ENCODE assay signal across 17 cellular contexts in the genomic region with DNA sequence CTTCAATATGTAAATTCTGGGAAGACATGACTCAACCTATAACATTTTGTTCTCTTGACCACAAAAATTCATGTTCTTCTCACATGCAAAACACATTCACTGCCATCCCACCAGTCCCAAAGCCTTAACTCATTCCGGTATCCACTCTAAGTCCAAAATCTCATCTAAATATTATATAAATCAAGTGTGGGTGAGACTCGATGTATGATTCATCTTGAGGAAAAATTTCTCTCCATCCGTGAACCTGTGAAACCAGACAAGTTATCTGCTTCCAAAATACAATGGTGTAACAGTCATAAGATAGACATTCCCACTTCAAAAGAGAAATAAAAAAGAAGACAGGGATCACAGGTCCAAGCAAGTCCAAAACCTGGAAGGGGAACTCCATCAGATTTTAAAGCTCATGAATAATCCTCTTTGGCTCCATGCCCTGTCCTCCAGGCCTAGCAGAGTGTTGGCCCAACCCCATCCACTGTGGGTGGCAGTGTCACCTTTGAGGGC.
DNase-seq lines count a peak whose midpoint lies in the region; ATAC-seq, FAIRE-seq and TF ChIP-seq lines count a peak whose summit lies in the region.
"Had no signal": no experiment of that assay in that cellular context is flagged by ENCODE, and none has a peak within 500 bp of the region (broad histone marks: within the 10 kb centered on the region; RNA-seq: fewer than 3 reads in every experiment).

No MANE protein-coding gene starts in this region.

- in situ Hi-C loops in IMR-90 (cut with MboI; ENCODE audit: low sequenced_read_pairs), result no loop called here
- in situ Hi-C loops in mammary epithelial cell (cut with MboI; ENCODE audit: low sequenced_read_pairs in 2 of 2), result no loop called here
- in situ Hi-C loops in transverse colon (cut with MboI; ENCODE audit: low pct_ligation_motif_present in 1 of 4, low pct_unique_long_range_greater_than_20kb in 1 of 4, low sequenced_read_pairs in 3 of 4), result no loop called here

- TF ChIP-seq CTCF in AG04450 (IDR thresholded peaks at IDR 0.05; ENCODE audit: low read depth, low read length), result no peak
- TF ChIP-seq CTCF in IMR-90 (conservative IDR thresholded peaks at IDR 0.05; ENCODE audit: low read depth, low read length), result no peak
- no peak for TF ChIP-seq CTCF in mammary epithelial cell (conservative IDR thresholded peaks at IDR 0.05 in 1 of 2, IDR thresholded peaks at IDR 0.05 in 1 of 2; ENCODE audit: extremely low read depth in 1 of 2, insufficient read depth in 1 of 2, low read depth in 1 of 2, low read length in 2 of 2)
- peak in 1 of 3 experiments; percentile 17 for TF ChIP-seq CTCF in keratinocyte (optimal IDR thresholded peaks at IDR 0.05 in 1 of 3, IDR thresholded peaks at IDR 0.05 in 1 of 3, conservative IDR thresholded peaks at IDR 0.05 in 1 of 3; ENCODE audit: extremely low read depth in 1 of 3, insufficient read depth in 2 of 3, low read length in 3 of 3)
- no peak for TF ChIP-seq CTCF in transverse colon (IDR thresholded peaks at IDR 0.05)

- DNase-seq in AG04450 (ENCODE audit: low read depth, low spot score) (peak; percentile 71), IMR-90 (peak; percentile 81), mammary epithelial cell (peak; percentile 99), keratinocyte (ENCODE audit: low read depth, low spot score) (peak; percentile 93), transverse colon (no peak), NCI-H1092 (lab: John Stamatoyannopoulos, UW) (no peak), Ammon's horn (ENCODE audit: low spot score) (no peak)
- DNase-seq in stimulated activated naive CD8-positive, alpha-beta T cell treated with anti-CD3 and anti-CD28 coated beads, Interleukin-15, Interleukin-2, amounts not matched to agents 100 U/mL and 50 U/mL, for 24 hours, result no peak
- DNase-seq: activated CD8-positive, alpha-beta T cell treated with anti-CD3 and anti-CD28 coated beads, Interleukin-2, amount 10 ng/mL, durations not matched to agents 7 days and 5 days; erythroblast; KG1; NCI-H187; NCI-H774; Right ventricle myocardium superior; stimulated activated CD4-positive, alpha-beta T cell treated with anti-CD3 and anti-CD28 coated beads, Interleukin-15, amount 100 ng/mL, for 24 hours; trophoblast cell had no signal

- H3K4me2 ChIP-seq in IMR-90 (ENCODE audit: low read depth, low read length), result no peak overlapping the region
- peak overlapping the region; percentile 41 for H3K4me2 ChIP-seq in mammary epithelial cell (ENCODE audit: insufficient read depth, low read depth, low read length)
- H3K4me2 ChIP-seq in keratinocyte (ENCODE audit: control insufficient read depth, extremely low read depth, insufficient read depth, low read depth, low read length), result peak overlapping the region; percentile 4

- no peak overlapping the region for H2AK9ac ChIP-seq in IMR-90 (replicated peaks; ENCODE audit: low read depth, low read length, poor library complexity)

- H3K9ac ChIP-seq in IMR-90 (ENCODE audit: low read depth, low read length), result no peak overlapping the region
- H3K9ac ChIP-seq in mammary epithelial cell (ENCODE audit: insufficient read depth, low read length), result no peak overlapping the region
- no peak overlapping the region for H3K9ac ChIP-seq in keratinocyte (ENCODE audit: control insufficient read depth, extremely low read depth, insufficient read depth, low read length)

- no peak overlapping the region for H4K5ac ChIP-seq in IMR-90 (ENCODE audit: low read depth, low read length)

- BruUV-seq in IMR-90 (replicated peaks; lab: Mats Ljungman, UMichigan) (no TSS peak), mammary epithelial cell (replicated peaks; lab: Mats Ljungman, UMichigan) (no TSS peak)

- TF ChIP-seq POLR2A in IMR-90 (IDR thresholded peaks at IDR 0.05; ENCODE audit: low read depth, low read length) (no peak), transverse colon (IDR thresholded peaks at IDR 0.05) (no peak)

- no peak overlapping the region for H2AK5ac ChIP-seq in IMR-90 (ENCODE audit: low read depth, low read length)

- no peak overlapping the region for H2AFZ ChIP-seq in IMR-90 (replicated peaks; ENCODE audit: low read length, poor library complexity)
- peak overlapping the region; percentile 27 for H2AFZ ChIP-seq in mammary epithelial cell (ENCODE audit: low read depth, low read length)
- H2AFZ ChIP-seq in keratinocyte (ENCODE audit: control insufficient read depth, low read length), result no peak overlapping the region

- POLR2A ChIA-PET in AG04450 (lab: Yijun Ruan, JAX) (interaction anchor here (0.5 kb wide), 1 partner anchor 337 kb away, joined by 4 read pairs; the partner anchor contains the start of gene GEN1), IMR-90 (lab: Charles Lee; ENCODE audit: unreplicated experiment) (no interaction called here)

- no peaks in the 10 kb centered on the region for H4K20me1 ChIP-seq in IMR-90 (ENCODE audit: insufficient read depth, low read length)
- no peaks in the 10 kb centered on the region for H4K20me1 ChIP-seq in mammary epithelial cell (ENCODE audit: insufficient read depth, low read length)
- no peaks in the 10 kb centered on the region for H4K20me1 ChIP-seq in keratinocyte (ENCODE audit: control insufficient read depth, extremely low read depth, insufficient read depth, low read length)

- no peak overlapping the region for H3K56ac ChIP-seq in IMR-90 (ENCODE audit: extremely low read depth, insufficient read depth, low read length)

- H3K36me3 ChIP-seq in IMR-90 (ENCODE audit: control insufficient read depth, insufficient read depth, low read length) (no peaks in the 10 kb centered on the region), mammary epithelial cell (ENCODE audit: insufficient read depth, low read length) (no peaks in the 10 kb centered on the region), keratinocyte (ENCODE audit: control insufficient read depth in 2 of 2, extremely low read depth in 1 of 2, insufficient read depth in 2 of 2, low read length in 2 of 2) (no peaks in the 10 kb centered on the region), transverse colon (no peaks in the 10 kb centered on the region)

- H3K9me3 ChIP-seq in AG04450 (ENCODE audit: control insufficient read depth, insufficient read depth, low read length), result no peaks in the 10 kb centered on the region
- H3K9me3 ChIP-seq in IMR-90 (ENCODE audit: control insufficient read depth, insufficient read depth, low read length), result no peaks in the 10 kb centered on the region
- H3K9me3 ChIP-seq in mammary epithelial cell (replicated peaks; ENCODE audit: insufficient read depth, low read length), result no peaks in the 10 kb centered on the region
- no peaks in the 10 kb centered on the region for H3K9me3 ChIP-seq in keratinocyte (ENCODE audit: control insufficient read depth, low read depth, low read length)
- no peaks in the 10 kb centered on the region for H3K9me3 ChIP-seq in transverse colon

- H3K23ac ChIP-seq in IMR-90 (ENCODE audit: low read depth, low read length), result no peak overlapping the region

- no CpG with 5 or more reads among the region's 3 CpGs for WGBS in IMR-90 (ENCODE audit: extremely low coverage in 2 of 2, insufficient read length in 1 of 2), 2 experiments
- WGBS in mammary epithelial cell (ENCODE audit: low coverage, missing lambda C conversion rate), result 2% methylated on average over 3 of the region's 3 CpGs
- 84 to 85% methylated on average over 3 of the region's 3 CpGs for WGBS in transverse colon (ENCODE audit: low coverage in 1 of 2), 2 donors

- no peak for TF ChIP-seq RAD21 in IMR-90 (IDR thresholded peaks at IDR 0.05; ENCODE audit: low read length)

- no peak overlapping the region for H2BK20ac ChIP-seq in IMR-90 (ENCODE audit: low read depth, low read length)

- dilution Hi-C loops in IMR-90 (cut with HindIII; ENCODE audit: low sequenced_read_pairs, unreplicated experiment) (no loop called here), mammary epithelial cell (cut with HindIII; ENCODE audit: low sequenced_read_pairs) (no loop called here), keratinocyte (cut with MboI; ENCODE audit: extremely low pct_ligation_motif_present, low sequenced_read_pairs) (no loop called here)

- H3K79me2 ChIP-seq in mammary epithelial cell (ENCODE audit: insufficient read depth, low read length), result no peaks in the 10 kb centered on the region
- H3K79me2 ChIP-seq in keratinocyte (ENCODE audit: control insufficient read depth, insufficient read depth, low read length), result no peaks in the 10 kb centered on the region

- intact Hi-C loops in IMR-90 (cut with micrococcal nuclease) (no loop called here), mammary epithelial cell (cut with micrococcal nuclease) (loop anchor here (1.0 to 2.0 kb wide), 2 partner anchors 12 to 114 kb away; no protein-coding TSS in a partner anchor), transverse colon (cut with DNase I; ENCODE audit: low total_unique reads) (no loop called here)

- no peak overlapping the region for H2BK5ac ChIP-seq in IMR-90 (ENCODE audit: low read depth, low read length, poor library complexity, severe bottlenecking)

- H3K27ac ChIP-seq in AG04450 (ENCODE audit: low read depth, low read length) (peak overlapping the region; percentile 71), IMR-90 (ENCODE audit: insufficient read depth, low read length) (no peak overlapping the region), mammary epithelial cell (ENCODE audit: insufficient read depth, low read depth, low read length) (peak overlapping the region; percentile 89), keratinocyte (ENCODE audit: control insufficient read depth, insufficient read depth, low read length) (peak overlapping the region; percentile 72), transverse colon (no peak overlapping the region)

- no peak overlapping the region for H3K18ac ChIP-seq in IMR-90 (ENCODE audit: low read depth, low read length)

- no peak overlapping the region for H3K14ac ChIP-seq in IMR-90 (replicated peaks; ENCODE audit: low read depth, low read length)

- TF ChIP-seq EP300 in transverse colon (IDR thresholded peaks at IDR 0.05; ENCODE audit: low read depth), result no peak

- H4K91ac ChIP-seq in IMR-90 (ENCODE audit: insufficient read depth, low read depth, low read length), result no peak overlapping the region

- H4K8ac ChIP-seq in IMR-90 (ENCODE audit: low read depth in 2 of 2, low read length in 2 of 2), result no peak overlapping the region

- H3K4me3 ChIP-seq in AG04450 (ENCODE audit: low read depth, low read length), result no peak overlapping the region
- H3K4me3 ChIP-seq in IMR-90 (ENCODE audit: insufficient read depth, low read depth, low read length), result no peak overlapping the region
- H3K4me3 ChIP-seq in mammary epithelial cell (replicated peaks in 1 of 3; ENCODE audit: insufficient read depth in 1 of 3, low read depth in 2 of 3, low read length in 3 of 3), result no peak overlapping the region
- no peak overlapping the region for H3K4me3 ChIP-seq in keratinocyte (ENCODE audit: control insufficient read depth in 2 of 3, extremely low read depth in 1 of 3, insufficient read depth in 2 of 3, low read depth in 1 of 3, low read length in 3 of 3)
- no peak overlapping the region for H3K4me3 ChIP-seq in transverse colon

- H3K9me1 ChIP-seq in IMR-90 (ENCODE audit: insufficient read depth, low read length) (no peaks in the 10 kb centered on the region), keratinocyte (ENCODE audit: control insufficient read depth, extremely low read depth, insufficient read depth, low read length) (no peaks in the 10 kb centered on the region)

- peak; percentile 94 for FAIRE-seq in keratinocyte (lab: Jason Lieb, UNC)
- FAIRE-seq: GM12892 had no signal

- H3K79me1 ChIP-seq in IMR-90 (ENCODE audit: low read depth in 1 of 2, low read length in 2 of 2), result no peaks in the 10 kb centered on the region

- ATAC-seq in IMR-90 (ENCODE audit: low read depth), result peak; percentile 63
- ATAC-seq in stimulated activated naive CD8-positive, alpha-beta T cell treated with anti-CD3 and anti-CD28 coated beads, Interleukin-15, Interleukin-2, amounts not matched to agents 100 U/mL and 50 U/mL, for 24 hours, result no peak
- ATAC-seq: activated CD8-positive, alpha-beta T cell treated with anti-CD3 and anti-CD28 coated beads, Interleukin-2, amount 10 ng/mL, durations not matched to agents 7 days and 5 days had no signal

- H3K4ac ChIP-seq in IMR-90 (ENCODE audit: low read depth, low read length), result no peak overlapping the region

- no peak overlapping the region for H2BK15ac ChIP-seq in IMR-90 (ENCODE audit: low read depth, low read length)

- no peak overlapping the region for H2BK120ac ChIP-seq in IMR-90 (ENCODE audit: low read depth, low read length)

- H3K4me1 ChIP-seq in IMR-90 (ENCODE audit: control insufficient read depth, insufficient read depth, low read length) (no peaks in the 10 kb centered on the region), mammary epithelial cell (ENCODE audit: insufficient read depth, low read length) (peaks cover 21% of the 10 kb centered on the region), keratinocyte (ENCODE audit: control insufficient read depth, extremely low read depth, insufficient read depth, low read length) (peaks cover 20% of the 10 kb centered on the region), transverse colon (no peaks in the 10 kb centered on the region)

- H3K27me3 ChIP-seq in AG04450 (ENCODE audit: control insufficient read depth, insufficient read depth, low read length), result no peaks in the 10 kb centered on the region
- H3K27me3 ChIP-seq in IMR-90 (ENCODE audit: control insufficient read depth, insufficient read depth, low read length), result no peaks in the 10 kb centered on the region
- no peaks in the 10 kb centered on the region for H3K27me3 ChIP-seq in mammary epithelial cell (ENCODE audit: insufficient read depth, low read length)
- no peaks in the 10 kb centered on the region for H3K27me3 ChIP-seq in keratinocyte (ENCODE audit: control insufficient read depth, extremely low read depth, insufficient read depth, low read length)
- no peaks in the 10 kb centered on the region for H3K27me3 ChIP-seq in transverse colon

- CTCF ChIA-PET in AG04450 (lab: Charles Lee) (interaction anchor here (1.2 kb wide), 1 partner anchor 255 kb away, joined by 6 read pairs; no protein-coding TSS in a partner anchor), IMR-90 (lab: Yijun Ruan, JAX) (no interaction called here), mammary epithelial cell (lab: Charles Lee; ENCODE audit: low non-redundant PET) (interaction anchor here (0.7 kb wide), 1 partner anchor 226 kb away, joined by 5 read pairs; no protein-coding TSS in a partner anchor)

Comparison
In these comparisons a context has a peak if more than half of its experiments do, and no peak if none do; other contexts are left out.
1. DNase-seq: peak in AG04450 (single experiment), IMR-90 (single experiment), mammary epithelial cell (single experiment) and keratinocyte (single experiment); none in transverse colon (single experiment), NCI-H1092 (single experiment), stimulated activated naive CD8-positive, alpha-beta T cell treated with anti-CD3 and anti-CD28 coated beads, Interleukin-15, Interleukin-2, amounts not matched to agents 100 U/mL and 50 U/mL, for 24 hours (single experiment) and Ammon's horn (single experiment).
2. H3K27ac ChIP-seq: peak in AG04450 (single experiment), mammary epithelial cell (single experiment) and keratinocyte (single experiment); none in IMR-90 (single experiment) and transverse colon (0 of 4).